ENCODE assay signal across 1 cellular context in genomic region chrX:69503835-69504625, GRCh38.
TF ChIP-seq lines count a peak whose summit lies in the region.

NALF2 (plus strand) TSS chrX:69504326; CDS start chrX:69505283, 957 bp downstream.

TF ChIP-seq in WTC11, 78 proteins besides CTCF, POLR2A, EP300 and RAD21 (continued from another document):
- peak; percentile 71; the same call in 1 of the 2 replicates for TF ChIP-seq ARID4B (CRISPR knock-in tag; IDR thresholded peaks at IDR 0.05; ENCODE audit: borderline replicate concordance)
- TF ChIP-seq IRF1 (CRISPR knock-in tag; IDR thresholded peaks at IDR 0.05) = no peak
- TF ChIP-seq FOXP1 (CRISPR knock-in tag; IDR thresholded peaks at IDR 0.05; ENCODE audit: borderline replicate concordance) = no peak
- TF ChIP-seq JAZF1 (CRISPR knock-in tag; IDR thresholded peaks at IDR 0.05) = no peak
- TF ChIP-seq TEAD1 (CRISPR knock-in tag; IDR thresholded peaks at IDR 0.05) = 0 out of 2 replicates have a peak, but pooled peaks have one; percentile 23
- no peak for TF ChIP-seq ZBTB43 (CRISPR knock-in tag; IDR thresholded peaks at IDR 0.05)
- TF ChIP-seq NFYB (CRISPR knock-in tag; conservative IDR thresholded peaks at IDR 0.05; ENCODE audit: low read depth) = no peak
- TF ChIP-seq ZNF423 (CRISPR knock-in tag; IDR thresholded peaks at IDR 0.05) = no peak
- TF ChIP-seq EMX1 (CRISPR knock-in tag; IDR thresholded peaks at IDR 0.05) = no peak
- TF ChIP-seq STAT6 (CRISPR knock-in tag; conservative IDR thresholded peaks at IDR 0.05; ENCODE audit: low read depth) = no peak
- TF ChIP-seq ZNF532 (CRISPR knock-in tag; IDR thresholded peaks at IDR 0.05; ENCODE audit: borderline replicate concordance) = no peak
- TF ChIP-seq FOXK1 (CRISPR knock-in tag; IDR thresholded peaks at IDR 0.05) = 0 out of 2 replicates have a peak, but pooled peaks have one; percentile 17
- no peak for TF ChIP-seq MYBL2 (CRISPR knock-in tag; IDR thresholded peaks at IDR 0.05)
- TF ChIP-seq ZNF138 (CRISPR knock-in tag; conservative IDR thresholded peaks at IDR 0.05) = no peak
- no peak for TF ChIP-seq E2F5 (CRISPR knock-in tag; IDR thresholded peaks at IDR 0.05)
